Comparison of ENCODE assay signal across 1 cellular context in the genomic region with DNA sequence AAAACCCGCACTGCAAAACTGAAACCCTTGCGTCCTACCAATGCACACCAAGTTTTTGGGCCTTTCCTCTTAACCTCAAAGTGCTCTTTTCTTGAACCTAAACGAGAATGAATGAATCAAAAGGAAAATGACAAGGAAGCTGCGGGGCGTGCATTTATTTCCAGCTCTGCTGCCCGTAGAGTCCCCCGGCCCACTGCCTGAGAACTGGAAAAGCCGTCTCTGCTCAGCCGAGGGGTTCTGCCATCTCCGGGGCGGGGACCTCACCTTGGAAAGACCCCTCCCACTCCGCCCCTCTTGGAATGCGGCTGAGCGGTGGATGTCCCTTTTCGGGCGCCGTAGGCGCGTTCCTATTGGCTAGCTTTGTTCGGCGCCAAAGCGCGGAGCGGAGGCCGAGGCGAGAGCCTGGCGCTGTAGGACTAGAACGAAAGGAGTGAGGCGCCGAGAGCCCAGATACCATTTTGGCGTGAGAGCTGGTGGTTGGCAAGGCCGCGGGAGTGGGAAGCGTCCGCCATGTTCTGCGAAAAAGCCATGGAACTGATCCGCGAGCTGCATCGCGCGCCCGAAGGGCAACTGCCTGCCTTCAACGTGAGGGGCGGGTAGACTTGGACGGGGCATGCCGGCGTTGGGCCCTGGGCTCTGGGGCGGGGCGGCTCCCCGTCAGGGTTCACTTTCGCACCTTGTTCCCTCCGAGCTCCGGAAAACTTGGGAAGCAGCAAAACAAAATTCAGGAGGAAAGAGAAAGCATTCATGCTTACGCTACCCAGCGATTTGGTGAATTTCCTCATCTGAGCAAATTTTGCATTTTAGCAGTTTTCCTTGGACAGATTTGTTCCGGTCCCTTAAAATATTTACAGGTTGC.
TF ChIP-seq lines count a peak whose summit lies in the region.

A gene (plus strand): TSS at position 363 of the 859 bp plus-strand sequence. CDS start 148 bp downstream, at position 511.

TF ChIP-seq in HepG2, 621 proteins besides CTCF, POLR2A, EP300 and RAD21 (continued from another document and continues in another):
- TF ChIP-seq, protein P1, sequence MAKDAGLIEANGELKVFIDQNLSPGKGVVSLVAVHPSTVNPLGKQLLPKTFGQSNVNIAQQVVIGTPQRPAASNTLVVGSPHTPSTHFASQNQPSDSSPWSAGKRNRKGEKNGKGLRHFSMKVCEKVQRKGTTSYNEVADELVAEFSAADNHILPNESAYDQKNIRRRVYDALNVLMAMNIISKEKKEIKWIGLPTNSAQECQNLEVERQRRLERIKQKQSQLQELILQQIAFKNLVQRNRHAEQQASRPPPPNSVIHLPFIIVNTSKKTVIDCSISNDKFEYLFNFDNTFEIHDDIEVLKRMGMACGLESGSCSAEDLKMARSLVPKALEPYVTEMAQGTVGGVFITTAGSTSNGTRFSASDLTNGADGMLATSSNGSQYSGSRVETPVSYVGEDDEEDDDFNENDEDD (CRISPR knock-in tag; IDR thresholded peaks at IDR 0.05; ENCODE audit: borderline replicate concordance) = peak; percentile 100
- TF ChIP-seq ZNF780A (CRISPR knock-in tag; IDR thresholded peaks at IDR 0.05) = peak; percentile 98
- TF ChIP-seq PTBP1 (IDR thresholded peaks at IDR 0.05; ENCODE audit: low read depth, low read length, poor library complexity, severe bottlenecking) = peak; percentile 88
- TF ChIP-seq, protein P2, sequence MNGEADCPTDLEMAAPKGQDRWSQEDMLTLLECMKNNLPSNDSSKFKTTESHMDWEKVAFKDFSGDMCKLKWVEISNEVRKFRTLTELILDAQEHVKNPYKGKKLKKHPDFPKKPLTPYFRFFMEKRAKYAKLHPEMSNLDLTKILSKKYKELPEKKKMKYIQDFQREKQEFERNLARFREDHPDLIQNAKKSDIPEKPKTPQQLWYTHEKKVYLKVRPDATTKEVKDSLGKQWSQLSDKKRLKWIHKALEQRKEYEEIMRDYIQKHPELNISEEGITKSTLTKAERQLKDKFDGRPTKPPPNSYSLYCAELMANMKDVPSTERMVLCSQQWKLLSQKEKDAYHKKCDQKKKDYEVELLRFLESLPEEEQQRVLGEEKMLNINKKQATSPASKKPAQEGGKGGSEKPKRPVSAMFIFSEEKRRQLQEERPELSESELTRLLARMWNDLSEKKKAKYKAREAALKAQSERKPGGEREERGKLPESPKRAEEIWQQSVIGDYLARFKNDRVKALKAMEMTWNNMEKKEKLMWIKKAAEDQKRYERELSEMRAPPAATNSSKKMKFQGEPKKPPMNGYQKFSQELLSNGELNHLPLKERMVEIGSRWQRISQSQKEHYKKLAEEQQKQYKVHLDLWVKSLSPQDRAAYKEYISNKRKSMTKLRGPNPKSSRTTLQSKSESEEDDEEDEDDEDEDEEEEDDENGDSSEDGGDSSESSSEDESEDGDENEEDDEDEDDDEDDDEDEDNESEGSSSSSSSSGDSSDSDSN (CRISPR knock-in tag; IDR thresholded peaks at IDR 0.05) = peak; percentile 96
- peak; percentile 99 for TF ChIP-seq ZNF256 (CRISPR knock-in tag; conservative IDR thresholded peaks at IDR 0.05)
- peak; percentile 99 for TF ChIP-seq POGZ (CRISPR knock-in tag; IDR thresholded peaks at IDR 0.05)
- TF ChIP-seq, protein P3, sequence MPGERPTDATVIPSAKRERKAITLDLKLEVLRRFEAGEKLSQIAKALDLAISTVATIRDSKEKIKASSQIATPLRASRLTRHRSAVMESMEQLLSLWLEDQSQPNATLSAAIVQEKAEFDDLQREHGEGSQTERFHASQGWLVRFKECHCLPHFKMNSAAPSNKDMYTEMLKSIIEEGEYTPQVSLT (CRISPR knock-in tag; IDR thresholded peaks at IDR 0.05; ENCODE audit: borderline replicate concordance, low read depth) = peak; percentile 97; the same call in 1 of the 2 replicates
- TF ChIP-seq ZNF572 (CRISPR knock-in tag; IDR thresholded peaks at IDR 0.05) = peak; percentile 97
- peak; percentile 97 for TF ChIP-seq ZBTB20 (CRISPR knock-in tag; IDR thresholded peaks at IDR 0.05; ENCODE audit: borderline replicate concordance, low read depth)
- peak; percentile 82 for TF ChIP-seq RBM39 (IDR thresholded peaks at IDR 0.05; ENCODE audit: low read depth, low read length, poor library complexity, severe bottlenecking)
- peak; percentile 99 for TF ChIP-seq CCDC6 (CRISPR knock-in tag; IDR thresholded peaks at IDR 0.05)
- peak; percentile 64; the same call in 1 of the 2 replicates for TF ChIP-seq SIX4 (CRISPR knock-in tag; IDR thresholded peaks at IDR 0.05)
- TF ChIP-seq CCAR2 (optimal IDR thresholded peaks at IDR 0.05; ENCODE audit: low read depth, low read length) = no peak
- TF ChIP-seq WIZ (CRISPR knock-in tag; IDR thresholded peaks at IDR 0.05) = peak; percentile 84; the same call in 1 of the 2 replicates
- peak; percentile 37; the same call in 1 of the 2 replicates for TF ChIP-seq GATA4 (IDR thresholded peaks at IDR 0.05; ENCODE audit: borderline replicate concordance, low read depth)
- TF ChIP-seq ZNF253 (CRISPR knock-in tag; IDR thresholded peaks at IDR 0.05; ENCODE audit: borderline replicate concordance) = peak; percentile 97
- TF ChIP-seq SMAD1 (CRISPR knock-in tag; IDR thresholded peaks at IDR 0.05; ENCODE audit: borderline replicate concordance, low read depth) = peak; percentile 97; the same call in 1 of the 2 replicates
- peak; percentile 99 for TF ChIP-seq REL (CRISPR knock-in tag; conservative IDR thresholded peaks at IDR 0.05)
- TF ChIP-seq, protein P4, sequence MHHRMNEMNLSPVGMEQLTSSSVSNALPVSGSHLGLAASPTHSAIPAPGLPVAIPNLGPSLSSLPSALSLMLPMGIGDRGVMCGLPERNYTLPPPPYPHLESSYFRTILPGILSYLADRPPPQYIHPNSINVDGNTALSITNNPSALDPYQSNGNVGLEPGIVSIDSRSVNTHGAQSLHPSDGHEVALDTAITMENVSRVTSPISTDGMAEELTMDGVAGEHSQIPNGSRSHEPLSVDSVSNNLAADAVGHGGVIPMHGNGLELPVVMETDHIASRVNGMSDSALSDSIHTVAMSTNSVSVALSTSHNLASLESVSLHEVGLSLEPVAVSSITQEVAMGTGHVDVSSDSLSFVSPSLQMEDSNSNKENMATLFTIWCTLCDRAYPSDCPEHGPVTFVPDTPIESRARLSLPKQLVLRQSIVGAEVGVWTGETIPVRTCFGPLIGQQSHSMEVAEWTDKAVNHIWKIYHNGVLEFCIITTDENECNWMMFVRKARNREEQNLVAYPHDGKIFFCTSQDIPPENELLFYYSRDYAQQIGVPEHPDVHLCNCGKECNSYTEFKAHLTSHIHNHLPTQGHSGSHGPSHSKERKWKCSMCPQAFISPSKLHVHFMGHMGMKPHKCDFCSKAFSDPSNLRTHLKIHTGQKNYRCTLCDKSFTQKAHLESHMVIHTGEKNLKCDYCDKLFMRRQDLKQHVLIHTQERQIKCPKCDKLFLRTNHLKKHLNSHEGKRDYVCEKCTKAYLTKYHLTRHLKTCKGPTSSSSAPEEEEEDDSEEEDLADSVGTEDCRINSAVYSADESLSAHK (CRISPR knock-in tag; IDR thresholded peaks at IDR 0.05; ENCODE audit: borderline replicate concordance) = no peak; the same call in 1 of the 2 replicates
- TF ChIP-seq, protein P5, sequence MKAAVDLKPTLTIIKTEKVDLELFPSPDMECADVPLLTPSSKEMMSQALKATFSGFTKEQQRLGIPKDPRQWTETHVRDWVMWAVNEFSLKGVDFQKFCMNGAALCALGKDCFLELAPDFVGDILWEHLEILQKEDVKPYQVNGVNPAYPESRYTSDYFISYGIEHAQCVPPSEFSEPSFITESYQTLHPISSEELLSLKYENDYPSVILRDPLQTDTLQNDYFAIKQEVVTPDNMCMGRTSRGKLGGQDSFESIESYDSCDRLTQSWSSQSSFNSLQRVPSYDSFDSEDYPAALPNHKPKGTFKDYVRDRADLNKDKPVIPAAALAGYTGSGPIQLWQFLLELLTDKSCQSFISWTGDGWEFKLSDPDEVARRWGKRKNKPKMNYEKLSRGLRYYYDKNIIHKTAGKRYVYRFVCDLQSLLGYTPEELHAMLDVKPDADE (CRISPR knock-in tag; IDR thresholded peaks at IDR 0.05) = no peak; the same call in 1 of the 2 replicates
- peak; percentile 79 for TF ChIP-seq ZNF629 (CRISPR knock-in tag; conservative IDR thresholded peaks at IDR 0.05)
- peak; percentile 92 for TF ChIP-seq AKAP8 (CRISPR knock-in tag; IDR thresholded peaks at IDR 0.05)
- TF ChIP-seq SMC3 (IDR thresholded peaks at IDR 0.05; ENCODE audit: low read length) = no peak
- peak; percentile 93 for TF ChIP-seq MEIS2 (CRISPR knock-in tag; IDR thresholded peaks at IDR 0.05)
- TF ChIP-seq NR2F6 (IDR thresholded peaks at IDR 0.05) = no peak; the same call in 1 of the 2 replicates
- peak; percentile 75 for TF ChIP-seq NR2F6 (CRISPR knock-in tag; IDR thresholded peaks at IDR 0.05)
- peak; percentile 98 for TF ChIP-seq RFXAP (CRISPR knock-in tag; IDR thresholded peaks at IDR 0.05; ENCODE audit: borderline replicate concordance)
- TF ChIP-seq ZNF777 (CRISPR knock-in tag; IDR thresholded peaks at IDR 0.05) = peak; percentile 78
- TF ChIP-seq ZNF138 (CRISPR knock-in tag; IDR thresholded peaks at IDR 0.05; ENCODE audit: low read depth) = peak; percentile 99; the same call in 1 of the 2 replicates
- TF ChIP-seq ARNT (IDR thresholded peaks at IDR 0.05) = no peak
- peak; percentile 84 for TF ChIP-seq FOXJ3 (CRISPR knock-in tag; IDR thresholded peaks at IDR 0.05; ENCODE audit: borderline replicate concordance)
- peak; percentile 85 for TF ChIP-seq ZNF121 (CRISPR knock-in tag; IDR thresholded peaks at IDR 0.05)
- 0 out of 2 replicates have a peak, but pooled peaks have one; percentile 68 for TF ChIP-seq PPARG (CRISPR knock-in tag; conservative IDR thresholded peaks at IDR 0.05)
- TF ChIP-seq RARA (CRISPR knock-in tag; IDR thresholded peaks at IDR 0.05) = peak; percentile 60
- TF ChIP-seq FOXM1 (CRISPR knock-in tag; IDR thresholded peaks at IDR 0.05) = peak; percentile 94
- peak; percentile 99 for TF ChIP-seq TOPORS (CRISPR knock-in tag; IDR thresholded peaks at IDR 0.05)
- peak; percentile 98 for TF ChIP-seq SRY (CRISPR knock-in tag; IDR thresholded peaks at IDR 0.05)
- no peak for TF ChIP-seq PRPF4 (IDR thresholded peaks at IDR 0.05; ENCODE audit: low read depth, low read length, poor library complexity, severe bottlenecking)
- peak; percentile 95 for TF ChIP-seq ZMYM2 (CRISPR knock-in tag; IDR thresholded peaks at IDR 0.05)
- peak; percentile 76; the same call in 1 of the 2 replicates for TF ChIP-seq SMAD9 (CRISPR knock-in tag; IDR thresholded peaks at IDR 0.05)
- peak; percentile 77; the same call in 1 of the 2 replicates for TF ChIP-seq ZNF713 (CRISPR knock-in tag; IDR thresholded peaks at IDR 0.05)
- peak; percentile 86; the same call in 1 of the 2 replicates for TF ChIP-seq ZNF569 (CRISPR knock-in tag; IDR thresholded peaks at IDR 0.05; ENCODE audit: borderline replicate concordance)
- peak; percentile 91 for TF ChIP-seq ZNF251 (CRISPR knock-in tag; IDR thresholded peaks at IDR 0.05)
- TF ChIP-seq NFE2 (CRISPR knock-in tag; IDR thresholded peaks at IDR 0.05) = no peak
- no peak for TF ChIP-seq SRSF9 (IDR thresholded peaks at IDR 0.05; ENCODE audit: borderline replicate concordance, insufficient read depth, low read depth, low read length, poor library complexity, severe bottlenecking)
- peak; percentile 99 for TF ChIP-seq ZBTB7B (CRISPR knock-in tag; IDR thresholded peaks at IDR 0.05)
- TF ChIP-seq ZFP37 (CRISPR knock-in tag; IDR thresholded peaks at IDR 0.05; ENCODE audit: borderline replicate concordance) = peak; percentile 95
- TF ChIP-seq, protein P6, sequence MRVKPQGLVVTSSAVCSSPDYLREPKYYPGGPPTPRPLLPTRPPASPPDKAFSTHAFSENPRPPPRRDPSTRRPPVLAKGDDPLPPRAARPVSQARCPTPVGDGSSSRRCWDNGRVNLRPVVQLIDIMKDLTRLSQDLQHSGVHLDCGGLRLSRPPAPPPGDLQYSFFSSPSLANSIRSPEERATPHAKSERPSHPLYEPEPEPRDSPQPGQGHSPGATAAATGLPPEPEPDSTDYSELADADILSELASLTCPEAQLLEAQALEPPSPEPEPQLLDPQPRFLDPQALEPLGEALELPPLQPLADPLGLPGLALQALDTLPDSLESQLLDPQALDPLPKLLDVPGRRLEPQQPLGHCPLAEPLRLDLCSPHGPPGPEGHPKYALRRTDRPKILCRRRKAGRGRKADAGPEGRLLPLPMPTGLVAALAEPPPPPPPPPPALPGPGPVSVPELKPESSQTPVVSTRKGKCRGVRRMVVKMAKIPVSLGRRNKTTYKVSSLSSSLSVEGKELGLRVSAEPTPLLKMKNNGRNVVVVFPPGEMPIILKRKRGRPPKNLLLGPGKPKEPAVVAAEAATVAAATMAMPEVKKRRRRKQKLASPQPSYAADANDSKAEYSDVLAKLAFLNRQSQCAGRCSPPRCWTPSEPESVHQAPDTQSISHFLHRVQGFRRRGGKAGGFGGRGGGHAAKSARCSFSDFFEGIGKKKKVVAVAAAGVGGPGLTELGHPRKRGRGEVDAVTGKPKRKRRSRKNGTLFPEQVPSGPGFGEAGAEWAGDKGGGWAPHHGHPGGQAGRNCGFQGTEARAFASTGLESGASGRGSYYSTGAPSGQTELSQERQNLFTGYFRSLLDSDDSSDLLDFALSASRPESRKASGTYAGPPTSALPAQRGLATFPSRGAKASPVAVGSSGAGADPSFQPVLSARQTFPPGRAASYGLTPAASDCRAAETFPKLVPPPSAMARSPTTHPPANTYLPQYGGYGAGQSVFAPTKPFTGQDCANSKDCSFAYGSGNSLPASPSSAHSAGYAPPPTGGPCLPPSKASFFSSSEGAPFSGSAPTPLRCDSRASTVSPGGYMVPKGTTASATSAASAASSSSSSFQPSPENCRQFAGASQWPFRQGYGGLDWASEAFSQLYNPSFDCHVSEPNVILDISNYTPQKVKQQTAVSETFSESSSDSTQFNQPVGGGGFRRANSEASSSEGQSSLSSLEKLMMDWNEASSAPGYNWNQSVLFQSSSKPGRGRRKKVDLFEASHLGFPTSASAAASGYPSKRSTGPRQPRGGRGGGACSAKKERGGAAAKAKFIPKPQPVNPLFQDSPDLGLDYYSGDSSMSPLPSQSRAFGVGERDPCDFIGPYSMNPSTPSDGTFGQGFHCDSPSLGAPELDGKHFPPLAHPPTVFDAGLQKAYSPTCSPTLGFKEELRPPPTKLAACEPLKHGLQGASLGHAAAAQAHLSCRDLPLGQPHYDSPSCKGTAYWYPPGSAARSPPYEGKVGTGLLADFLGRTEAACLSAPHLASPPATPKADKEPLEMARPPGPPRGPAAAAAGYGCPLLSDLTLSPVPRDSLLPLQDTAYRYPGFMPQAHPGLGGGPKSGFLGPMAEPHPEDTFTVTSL (CRISPR knock-in tag; IDR thresholded peaks at IDR 0.05; ENCODE audit: borderline replicate concordance) = no peak; the same call in 1 of the 2 replicates
- peak; percentile 98 for TF ChIP-seq IRF2 (CRISPR knock-in tag; IDR thresholded peaks at IDR 0.05)
- TF ChIP-seq ZSCAN31 (CRISPR knock-in tag; IDR thresholded peaks at IDR 0.05; ENCODE audit: low read depth) = peak; percentile 93
- 0 out of 2 replicates have a peak, but pooled peaks have one; percentile 52 for TF ChIP-seq RELA (CRISPR knock-in tag; IDR thresholded peaks at IDR 0.05)
- no peak; the same call in 1 of the 2 replicates for TF ChIP-seq BHLHE40 (IDR thresholded peaks at IDR 0.05; ENCODE audit: low read length)
- peak; percentile 100 for TF ChIP-seq NFKB2 (CRISPR knock-in tag; IDR thresholded peaks at IDR 0.05; ENCODE audit: borderline replicate concordance)
- peak; percentile 91 for TF ChIP-seq MED1 (CRISPR knock-in tag; IDR thresholded peaks at IDR 0.05)
- TF ChIP-seq ZNF674 (CRISPR knock-in tag; IDR thresholded peaks at IDR 0.05; ENCODE audit: low read depth) = 0 out of 2 replicates have a peak, but pooled peaks have one; percentile 58
- no peak for TF ChIP-seq GPN1 (CRISPR knock-in tag; IDR thresholded peaks at IDR 0.05; ENCODE audit: borderline replicate concordance)
- TF ChIP-seq ZNF451 (CRISPR knock-in tag; IDR thresholded peaks at IDR 0.05) = peak; percentile 94
- TF ChIP-seq TBX3 (IDR thresholded peaks at IDR 0.05; ENCODE audit: borderline replicate concordance) = peak; percentile 76
- TF ChIP-seq RXRA (CRISPR knock-in tag; IDR thresholded peaks at IDR 0.05) = peak; percentile 83
- TF ChIP-seq ETV5 (CRISPR knock-in tag; IDR thresholded peaks at IDR 0.05; ENCODE audit: borderline replicate concordance) = peak; percentile 92
